In the genomic region with DNA sequence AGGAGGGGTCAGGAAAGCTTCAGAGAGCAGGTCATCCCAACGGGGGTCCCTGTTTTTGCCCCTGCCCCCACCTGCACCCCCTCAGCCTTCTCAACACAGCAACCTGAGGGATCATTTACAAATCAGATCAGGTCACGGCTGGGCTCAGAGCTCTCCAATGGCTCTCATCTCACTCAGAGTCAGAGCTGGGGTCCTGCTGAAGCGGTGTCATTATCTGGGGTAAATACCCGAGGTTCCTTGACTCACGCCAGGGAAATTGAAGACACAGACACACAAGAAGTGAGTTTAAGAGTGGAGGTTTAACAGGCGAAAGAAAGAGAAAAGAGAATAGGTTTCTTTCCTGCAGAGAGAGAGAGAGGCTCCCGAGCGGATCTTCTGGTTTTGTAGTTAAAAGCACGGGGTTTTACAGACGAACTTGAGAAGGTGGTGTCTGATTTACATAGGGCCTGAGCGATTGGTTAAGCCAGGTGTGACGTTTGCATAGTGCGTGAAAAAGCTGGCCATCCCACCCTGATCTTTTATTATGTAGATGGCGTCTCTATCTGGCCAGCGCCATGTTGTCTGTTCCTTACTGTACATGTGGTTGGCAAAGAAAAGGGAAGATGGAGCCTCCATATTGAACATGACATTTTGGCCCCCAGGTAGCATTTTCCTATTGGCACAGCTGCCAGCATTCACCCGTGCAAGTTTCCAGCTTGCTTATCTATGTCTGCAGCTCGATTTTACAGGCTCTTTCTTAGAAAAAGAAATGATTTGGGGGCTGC, we compare ENCODE assay signal across 11 cellular contexts. TPM values are rescaled to one million over a fixed set of nuclear protein-coding genes. Genes with fewer than 3 reads are reported as not detected.
DNase-seq lines count a peak whose midpoint lies in the region; ATAC-seq, FAIRE-seq and TF ChIP-seq lines count a peak whose summit lies in the region.
"Had no signal": no experiment of that assay in that cellular context is flagged by ENCODE, and none has a peak within 500 bp of the region (broad histone marks: within the 10 kb centered on the region; RNA-seq: fewer than 3 reads in every experiment).

No MANE protein-coding gene starts in this region.

- H3K36me3 ChIP-seq in HepG2 (replicated peaks in 1 of 2; ENCODE audit: control insufficient read depth in 1 of 2, insufficient read depth in 2 of 2, low read length in 2 of 2) (no peaks in the 10 kb centered on the region), right lobe of liver (no peaks in the 10 kb centered on the region), mesendoderm (ENCODE audit: control insufficient read depth, insufficient read depth, low read length) (no peaks in the 10 kb centered on the region), tibial nerve (no peaks in the 10 kb centered on the region)

- H3K4me3 Mint-ChIP-seq in endothelial cell (ENCODE audit: unreplicated experiment), result peak overlapping the region; percentile 87
- no peak overlapping the region for H3K4me3 Mint-ChIP-seq in activated CD8-positive, alpha-beta T cell treated with anti-CD3 and anti-CD28 coated beads for 36 hours
- H3K4me3 Mint-ChIP-seq in activated T-cell treated with anti-CD3 and anti-CD28 coated beads, Interleukin-2, amount 50 U/mL, for 72 hours, result no peak overlapping the region
- H3K4me3 Mint-ChIP-seq: HFFc6 had no signal

- FAIRE-seq in HepG2 (lab: Jason Lieb, UNC), result no peak

- no peak overlapping the region for H3K23ac ChIP-seq in mesendoderm (ENCODE audit: low read length)

- peak overlapping the region; percentile 8; the same call in 1 of the 2 replicates for H3K9ac ChIP-seq in HepG2 (ENCODE audit: insufficient read depth, low read depth, low read length)
- peak overlapping the region; percentile 81 for H3K9ac ChIP-seq in mesendoderm (ENCODE audit: low read length)

- no peak overlapping the region for H2BK5ac ChIP-seq in mesendoderm (ENCODE audit: low read length)

- TF ChIP-seq CTCF in HepG2 (CRISPR knock-in tag; IDR thresholded peaks at IDR 0.05) (no peak), right lobe of liver (IDR thresholded peaks at IDR 0.05) (no peak), endothelial cell (IDR thresholded peaks at IDR 0.05; ENCODE audit: unreplicated experiment) (no peak), tibial nerve (IDR thresholded peaks at IDR 0.05) (no peak)
- TF ChIP-seq CTCF in activated CD8-positive, alpha-beta T cell treated with anti-CD3 and anti-CD28 coated beads for 36 hours (IDR thresholded peaks at IDR 0.05), result no peak

- peak overlapping the region; percentile 68 for H3K18ac ChIP-seq in mesendoderm (ENCODE audit: low read length)

- no peaks in the 10 kb centered on the region for H3K9me3 Mint-ChIP-seq in endothelial cell (ENCODE audit: unreplicated experiment)
- no peaks in the 10 kb centered on the region for H3K9me3 Mint-ChIP-seq in activated CD8-positive, alpha-beta T cell treated with anti-CD3 and anti-CD28 coated beads for 36 hours
- H3K9me3 Mint-ChIP-seq in activated T-cell treated with anti-CD3 and anti-CD28 coated beads, Interleukin-2, amount 50 U/mL, for 72 hours, result no peaks in the 10 kb centered on the region
- H3K9me3 Mint-ChIP-seq: HFFc6 had no signal

- no peak overlapping the region for H2AK5ac ChIP-seq in mesendoderm (ENCODE audit: low read length)

- H3K4me1 ChIP-seq in HepG2 (ENCODE audit: insufficient read depth, low read length) (peaks cover 26% of the 10 kb centered on the region), right lobe of liver (peaks cover 0 to 5% (median 0%) of the 10 kb centered on the region in 4 donors), mesendoderm (ENCODE audit: control insufficient read depth, low read depth, low read length) (peaks cover 13% of the 10 kb centered on the region), tibial nerve (peaks cover 0 to 28% (median 10%) of the 10 kb centered on the region in 4 donors)

- H3K9me3 ChIP-seq in HepG2 (ENCODE audit: low read length), result no peaks in the 10 kb centered on the region
- H3K9me3 ChIP-seq in right lobe of liver, result no peaks in the 10 kb centered on the region
- H3K9me3 ChIP-seq in tibial nerve, result no peaks in the 10 kb centered on the region

- DNase-seq in HepG2 (ENCODE audit: low spot score), result no peak
- DNase-seq in right lobe of liver, result no peak
- peak; percentile 48 for DNase-seq in endothelial cell (ENCODE audit: low spot score)
- DNase-seq in mesendoderm, result peak; percentile 95
- no peak for DNase-seq in activated CD8-positive, alpha-beta T cell treated with anti-CD3 and anti-CD28 coated beads for 36 hours
- DNase-seq in tibial nerve (ENCODE audit: low spot score in 2 of 2), result no peak
- no peak for DNase-seq in activated T-cell treated with anti-CD3 and anti-CD28 coated beads, Interleukin-2, amount 50 U/mL, for 72 hours
- no peak for DNase-seq in AG08395 (ENCODE audit: low spot score)
- DNase-seq: HFFc6, SIG-M5 had no signal

- TF ChIP-seq RAD21 in HepG2 (CRISPR knock-in tag; IDR thresholded peaks at IDR 0.05), result no peak

- POLR2A ChIA-PET in HepG2 (lab: Yijun Ruan, JAX), result interaction anchor here (1.0 to 1.2 kb wide), 2 partner anchors 12 kb away, joined by 3 read pairs; no protein-coding TSS in a partner anchor
- POLR2A ChIA-PET in activated CD8-positive, alpha-beta T cell treated with anti-CD3 and anti-CD28 coated beads for 36 hours (lab: Charles Lee), result interaction anchor here (0.7 to 1.5 kb wide), 2 partner anchors 13 to 76 kb away, joined by 3 to 5 read pairs; no protein-coding TSS in a partner anchor

- H4K20me1 ChIP-seq in HepG2 (ENCODE audit: insufficient read depth, low read length), result no peaks in the 10 kb centered on the region

- intact Hi-C loops in HepG2 (cut with micrococcal nuclease; ENCODE audit: unreplicated experiment) (no loop called here), right lobe of liver (cut with DNase I) (no loop called here)
- intact Hi-C loops in activated CD8-positive, alpha-beta T cell treated with anti-CD3 and anti-CD28 coated beads for 36 hours (cut with micrococcal nuclease), result no loop called here

- no peak overlapping the region for H2AFZ ChIP-seq in HepG2 (ENCODE audit: low read length)

- peak overlapping the region; percentile 86 for H3K27ac Mint-ChIP-seq in endothelial cell (ENCODE audit: unreplicated experiment)
- H3K27ac Mint-ChIP-seq in activated CD8-positive, alpha-beta T cell treated with anti-CD3 and anti-CD28 coated beads for 36 hours, result no peak overlapping the region
- H3K27ac Mint-ChIP-seq in activated T-cell treated with anti-CD3 and anti-CD28 coated beads, Interleukin-2, amount 50 U/mL, for 72 hours, result no peak overlapping the region
- H3K27ac Mint-ChIP-seq: HFFc6 had no signal

- H3K36me3 Mint-ChIP-seq in endothelial cell (ENCODE audit: low read depth, unreplicated experiment), result no peaks in the 10 kb centered on the region
- no peaks in the 10 kb centered on the region for H3K36me3 Mint-ChIP-seq in activated CD8-positive, alpha-beta T cell treated with anti-CD3 and anti-CD28 coated beads for 36 hours (ENCODE audit: low read depth)
- H3K36me3 Mint-ChIP-seq in activated T-cell treated with anti-CD3 and anti-CD28 coated beads, Interleukin-2, amount 50 U/mL, for 72 hours (ENCODE audit: insufficient read depth in 2 of 2), result no peaks in the 10 kb centered on the region

- no peak for ATAC-seq in HepG2
- no peak for ATAC-seq in right lobe of liver
- no peak for ATAC-seq in activated CD8-positive, alpha-beta T cell treated with anti-CD3 and anti-CD28 coated beads for 36 hours
- no peak for ATAC-seq in activated T-cell treated with anti-CD3 and anti-CD28 coated beads, Interleukin-2, amount 50 U/mL, for 72 hours (replicated peaks in 1 of 2)

- no peaks in the 10 kb centered on the region for H3K79me2 ChIP-seq in HepG2 (ENCODE audit: insufficient read depth, low read length)
- H3K79me2 ChIP-seq in mesendoderm (ENCODE audit: control insufficient read depth, insufficient read depth, low read length), result no peaks in the 10 kb centered on the region

- CTCF ChIA-PET in HepG2 (lab: Yijun Ruan, JAX; ENCODE audit: low intra/inter-chr PET ratio, low total read pairs), result no interaction called here
- CTCF ChIA-PET in activated CD8-positive, alpha-beta T cell treated with anti-CD3 and anti-CD28 coated beads for 36 hours (lab: Charles Lee), result interaction anchor here (1.2 to 4.0 kb wide), 8 partner anchors 12 to 411 kb away, joined by 3 to 12 read pairs (median 6); no protein-coding TSS in a partner anchor

- WGBS in HepG2 (ENCODE audit: low lambda C conversion rate), result 78% methylated on average over 17 of the region's 17 CpGs
- WGBS in right lobe of liver (ENCODE audit: insufficient coverage, low coverage, low lambda C conversion rate, missing lambda C conversion rate), result 57% methylated on average over 11 of the region's 17 CpGs
- WGBS in mesendoderm (ENCODE audit: extremely low coverage, insufficient coverage, low lambda C conversion rate), result no CpG with 5 or more reads among the region's 17 CpGs
- WGBS in tibial nerve, 2 donors, result 40 to 43% methylated on average over 17 of the region's 17 CpGs

- H4K8ac ChIP-seq in mesendoderm (ENCODE audit: low read depth, low read length), result no peak overlapping the region

- H3K4me1 Mint-ChIP-seq in endothelial cell (ENCODE audit: unreplicated experiment), result peaks cover 31% of the 10 kb centered on the region
- H3K4me1 Mint-ChIP-seq in activated CD8-positive, alpha-beta T cell treated with anti-CD3 and anti-CD28 coated beads for 36 hours (ENCODE audit: low read depth), result peaks cover 16% of the 10 kb centered on the region
- peaks cover 8% of the 10 kb centered on the region for H3K4me1 Mint-ChIP-seq in activated T-cell treated with anti-CD3 and anti-CD28 coated beads, Interleukin-2, amount 50 U/mL, for 72 hours (ENCODE audit: low read depth)

- TF ChIP-seq EP300 in HepG2 (IDR thresholded peaks at IDR 0.05; ENCODE audit: low read depth in 2 of 2, low read length in 2 of 2) (no peak), HepG2 (CRISPR knock-in tag; IDR thresholded peaks at IDR 0.05; ENCODE audit: borderline replicate concordance) (no peak), tibial nerve (IDR thresholded peaks at IDR 0.05) (no peak)

- H3K56ac ChIP-seq in mesendoderm (ENCODE audit: low read length), result peak overlapping the region; percentile 83

- peaks cover 7% of the 10 kb centered on the region for H3K27me3 Mint-ChIP-seq in endothelial cell (ENCODE audit: unreplicated experiment)
- peaks cover 5% of the 10 kb centered on the region for H3K27me3 Mint-ChIP-seq in activated CD8-positive, alpha-beta T cell treated with anti-CD3 and anti-CD28 coated beads for 36 hours
- peaks cover 15% of the 10 kb centered on the region for H3K27me3 Mint-ChIP-seq in activated T-cell treated with anti-CD3 and anti-CD28 coated beads, Interleukin-2, amount 50 U/mL, for 72 hours (ENCODE audit: low read depth)

- H3K27ac ChIP-seq in HepG2 (ENCODE audit: extremely low read length, insufficient read depth, low read length) (no peak overlapping the region), right lobe of liver (no peak overlapping the region), mesendoderm (ENCODE audit: low read depth, low read length) (peak overlapping the region; percentile 92), tibial nerve (no peak overlapping the region)

- H2BK120ac ChIP-seq in mesendoderm (ENCODE audit: low read depth, low read length), result no peak overlapping the region

- H2BK15ac ChIP-seq in mesendoderm (replicated peaks; ENCODE audit: low read depth), result no peak overlapping the region

- H3K79me1 ChIP-seq in mesendoderm (ENCODE audit: low read length), result no peaks in the 10 kb centered on the region

- H4K5ac ChIP-seq in mesendoderm (ENCODE audit: low read length), result no peak overlapping the region

- H3K4me2 ChIP-seq in HepG2 (ENCODE audit: low read depth, low read length), result peak overlapping the region; percentile 7; the same call in 1 of the 2 replicates
- peak overlapping the region; percentile 58 for H3K4me2 ChIP-seq in mesendoderm (ENCODE audit: low read length)

- TF ChIP-seq POLR2A in HepG2 (IDR thresholded peaks at IDR 0.05; ENCODE audit: insufficient read depth in 1 of 2, low read depth in 2 of 2, low read length in 2 of 2), result no peak
- TF ChIP-seq POLR2A in right lobe of liver (IDR thresholded peaks at IDR 0.05), result no peak
- TF ChIP-seq POLR2A in tibial nerve (IDR thresholded peaks at IDR 0.05), result no peak

- in situ Hi-C loops in HepG2 (cut with HindIII; ENCODE audit: extremely low pct_ligation_motif_present, low pct_unique_long_range_greater_than_20kb), result no loop called here

- H3K4me3 ChIP-seq in HepG2 (replicated peaks in 1 of 3; ENCODE audit: insufficient read depth in 1 of 3, low read depth in 2 of 3, low read length in 3 of 3), result no peak overlapping the region
- no peak overlapping the region for H3K4me3 ChIP-seq in right lobe of liver
- H3K4me3 ChIP-seq in mesendoderm (ENCODE audit: low read length), result peak overlapping the region; percentile 24
- H3K4me3 ChIP-seq in tibial nerve, result no peak overlapping the region

- H3K4ac ChIP-seq in mesendoderm (ENCODE audit: low read depth, low read length), result no peak overlapping the region

- BruUV-seq in HepG2 (replicated peaks; lab: Mats Ljungman, UMichigan), result no TSS peak

- H3K27me3 ChIP-seq in HepG2 (ENCODE audit: control insufficient read depth in 1 of 2, insufficient read depth in 2 of 2, low read length in 2 of 2), result no peaks in the 10 kb centered on the region
- H3K27me3 ChIP-seq in right lobe of liver, result no peaks in the 10 kb centered on the region
- H3K27me3 ChIP-seq in mesendoderm (ENCODE audit: insufficient read depth, low read length, poor library complexity), result no peaks in the 10 kb centered on the region
- no peaks in the 10 kb centered on the region for H3K27me3 ChIP-seq in tibial nerve
- H3K27me3 ChIP-seq: dorsolateral prefrontal cortex had no signal

RNA-seq across cellular contexts. Expression of a gene that starts 51.4 kb away (rescaled TPM):
- total RNA-seq in HepG2 (2016; rRNA removed; fragmentation: Illumina TruSeq; extraction: Trizol), result 81.3 and 93.3 TPM in 2 replicates
- total RNA-seq in HepG2 (2016; cell fraction: cytosol; rRNA removed; fragmentation: Illumina TruSeq; extraction: Trizol; ENCODE audit: low read depth), result 26.6 and 31.7 TPM in 2 replicates
- 77.2 and 87.4 TPM in 2 replicates for total RNA-seq in HepG2 (2016; cell fraction: insoluble cytoplasmic fraction; rRNA removed; fragmentation: Illumina TruSeq; extraction: Trizol)
- 21.0 and 21.8 TPM in 2 replicates for total RNA-seq in HepG2 (2016; cell fraction: membrane; rRNA removed; fragmentation: Illumina TruSeq; extraction: Trizol)
- total RNA-seq in HepG2 (2016; cell fraction: nucleus; rRNA removed; fragmentation: Illumina TruSeq; extraction: Trizol), result 85.9 and 97.4 TPM in 2 replicates
- polyA plus RNA-seq in HepG2 (2011; rRNA removed), result 253 and 294 TPM in 2 replicates
- 120 and 143 TPM in 2 replicates for polyA plus RNA-seq in HepG2 (2011; cell fraction: cytosol; rRNA removed)
- 1,276 and 1,394 TPM in 2 replicates for polyA plus RNA-seq in HepG2 (2011; cell fraction: nucleus; rRNA removed)
- 89.4 and 114 TPM in 2 replicates for polyA plus RNA-seq in HepG2 (2012)
- polyA plus RNA-seq in HepG2 (2016; cell fraction: cytosol; fragmentation: Illumina TruSeq; extraction: Trizol; ENCODE audit: low read depth), result 1.8 and 1.9 TPM in 2 replicates
- polyA plus RNA-seq in HepG2 (2016; cell fraction: insoluble cytoplasmic fraction; fragmentation: Illumina TruSeq; extraction: Trizol; ENCODE audit: low read depth), result 71.2 and 71.6 TPM in 2 replicates
- polyA plus RNA-seq in HepG2 (2016; cell fraction: membrane; fragmentation: Illumina TruSeq; extraction: Trizol; ENCODE audit: low read depth), result 3.9 and 4.5 TPM in 2 replicates
- 181 and 184 TPM in 2 replicates for polyA plus RNA-seq in HepG2 (2016; cell fraction: nucleus; fragmentation: Illumina TruSeq; extraction: Trizol; ENCODE audit: insufficient read depth, low read depth)
- 35.0 and 79.1 TPM in 2 replicates for polyA minus RNA-seq in HepG2 (2011; rRNA and poly(A)+ RNA removed; ENCODE audit: low replicate concordance)
- polyA minus RNA-seq in HepG2 (2011; cell fraction: cytosol; rRNA and poly(A)+ RNA removed), result 52.6 and 57.0 TPM in 2 replicates
- 216 and 246 TPM in 2 replicates for polyA minus RNA-seq in HepG2 (2011; cell fraction: nucleus; rRNA and poly(A)+ RNA removed)
- 10 to 100 TPM; 28.3 to 97.6 (median 35.0) TPM for total RNA-seq in right lobe of liver
- 443 TPM for total RNA-seq in endothelial cell (ENCODE audit: unreplicated experiment)
- polyA plus RNA-seq in mesendoderm (2013, experiment 1 of 2), result 54.3 TPM
- polyA plus RNA-seq in mesendoderm (2013, experiment 2 of 2), result 53.7 TPM
- total RNA-seq in activated CD8-positive, alpha-beta T cell treated with anti-CD3 and anti-CD28 coated beads for 36 hours, result 100 to 1,000 TPM; 224 to 231 TPM
- 100 to 1,000 TPM; 201 to 225 (median 213) TPM for total RNA-seq in tibial nerve
- 100 to 1,000 TPM; 104 to 126 TPM for total RNA-seq in activated T-cell treated with anti-CD3 and anti-CD28 coated beads, Interleukin-2, amount 50 U/mL, for 72 hours

Comparison
In these comparisons a context has a peak if more than half of its experiments do, and no peak if none do; other contexts are left out.
1. DNase-seq: peak in endothelial cell (single experiment) and mesendoderm (single experiment); none in HepG2 (single experiment), right lobe of liver (0 of 3), activated CD8-positive, alpha-beta T cell treated with anti-CD3 and anti-CD28 coated beads for 36 hours (single experiment), tibial nerve (0 of 2), activated T-cell treated with anti-CD3 and anti-CD28 coated beads, Interleukin-2, amount 50 U/mL, for 72 hours (0 of 2) and AG08395 (single experiment).